ENCODE assay signal across 3 cellular contexts in the genomic region with DNA sequence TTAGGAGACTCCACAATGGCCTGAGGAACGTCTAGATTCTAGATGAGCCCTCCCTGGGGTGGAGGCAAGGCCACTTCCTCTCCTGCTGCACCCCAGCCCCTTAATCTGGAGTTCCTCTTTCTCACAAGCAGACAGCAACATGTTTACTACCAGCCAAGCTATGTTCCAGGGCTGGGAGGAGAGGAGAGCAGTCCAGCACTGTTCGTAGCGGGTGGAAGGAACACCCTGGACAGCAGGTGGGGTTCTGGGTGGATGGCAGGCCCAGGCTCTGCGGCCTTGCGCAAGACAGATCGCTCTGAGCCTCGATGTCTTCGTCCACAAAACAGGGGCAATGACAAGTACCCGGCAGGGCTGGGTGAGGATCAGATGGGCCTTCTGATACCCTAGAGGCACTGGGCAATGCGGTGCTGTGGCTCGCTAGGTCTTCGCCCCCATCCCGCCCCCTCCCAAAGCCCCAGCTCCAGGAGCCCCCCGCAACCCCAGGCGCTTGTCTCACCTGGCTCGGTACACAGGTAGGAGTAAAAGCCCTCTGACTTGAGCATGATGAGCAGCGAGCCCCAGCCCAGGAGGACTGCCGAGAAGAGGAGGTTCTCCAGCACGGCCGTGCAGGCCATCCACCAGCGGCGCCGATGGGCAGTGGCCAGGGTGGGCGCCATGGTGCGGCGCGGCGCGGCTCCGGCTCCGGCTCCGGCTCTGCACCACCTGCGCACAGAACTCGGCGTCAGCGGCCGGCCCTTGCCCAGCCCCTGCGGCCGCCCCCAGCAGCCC.
TF ChIP-seq lines count a peak whose summit lies in the region.

No MANE protein-coding gene starts in this region.

TF ChIP-seq in SK-N-SH, 30 proteins besides CTCF, POLR2A, EP300 and RAD21:
- no peak for TF ChIP-seq JUND (IDR thresholded peaks at IDR 0.05)
- TF ChIP-seq TAF1 (IDR thresholded peaks at IDR 0.05; ENCODE audit: borderline replicate concordance, low read depth, low read length) = no peak
- no peak for TF ChIP-seq REST (IDR thresholded peaks at IDR 0.05; ENCODE audit: low read depth, low read length)
- no peak for TF ChIP-seq CHD2 (IDR thresholded peaks at IDR 0.05; ENCODE audit: low read length, partially characterized antibody)
- no peak for TF ChIP-seq ELF1 (IDR thresholded peaks at IDR 0.05)
- no peak for TF ChIP-seq MEF2A (IDR thresholded peaks at IDR 0.05; ENCODE audit: borderline replicate concordance, low read depth)
- TF ChIP-seq GABPA (IDR thresholded peaks at IDR 0.05; ENCODE audit: low read depth) = no peak
- no peak for TF ChIP-seq GATA2 (CRISPR knock-in tag; IDR thresholded peaks at IDR 0.05)
- TF ChIP-seq SMC3 (IDR thresholded peaks at IDR 0.05; ENCODE audit: low read depth, low read length) = no peak
- no peak for TF ChIP-seq MXI1 (IDR thresholded peaks at IDR 0.05; ENCODE audit: low read depth, low read length)
- TF ChIP-seq TEAD4 (IDR thresholded peaks at IDR 0.05; ENCODE audit: borderline replicate concordance, insufficient read depth) = no peak
- no peak for TF ChIP-seq POLR2AphosphoS5 (IDR thresholded peaks at IDR 0.05; ENCODE audit: low read depth, low read length)
- no peak for TF ChIP-seq MAX (IDR thresholded peaks at IDR 0.05; ENCODE audit: low read depth)
- TF ChIP-seq FOXM1 (IDR thresholded peaks at IDR 0.05; ENCODE audit: low read depth) = no peak
- no peak for TF ChIP-seq SIN3A (IDR thresholded peaks at IDR 0.05; ENCODE audit: borderline replicate concordance, low read depth, low read length)

TF ChIP-seq in SK-N-SH treated with all-trans-retinoic acid at 6 μM for 48 hours, 23 proteins besides CTCF, POLR2A, EP300 and RAD21:
- TF ChIP-seq CSDC2 (CRISPR knock-in tag; IDR thresholded peaks at IDR 0.05) (no peak), ZC3H10 (CRISPR knock-in tag; IDR thresholded peaks at IDR 0.05) (no peak), PATZ1 (CRISPR knock-in tag; IDR thresholded peaks at IDR 0.05; ENCODE audit: borderline replicate concordance) (no peak), PPARA (CRISPR knock-in tag; IDR thresholded peaks at IDR 0.05; ENCODE audit: borderline replicate concordance) (no peak), ZFP3 (CRISPR knock-in tag; IDR thresholded peaks at IDR 0.05) (no peak), RARB (CRISPR knock-in tag; IDR thresholded peaks at IDR 0.05) (no peak), ISL1 (CRISPR knock-in tag; IDR thresholded peaks at IDR 0.05) (no peak)

TF ChIP-seq in H1, 55 proteins besides CTCF, POLR2A, EP300 and RAD21:
- TF ChIP-seq CEBPB (IDR thresholded peaks at IDR 0.05; ENCODE audit: low read depth, low read length) (peak; percentile 83), SUZ12 (IDR thresholded peaks at IDR 0.05; ENCODE audit: low read length) (no peak)
